9 cellular contexts compared by ENCODE assay signal in genomic region chr10:112792487-112793196, GRCh38.
DNase-seq lines count a peak whose midpoint lies in the region; ATAC-seq and TF ChIP-seq lines count a peak whose summit lies in the region.
"Had no signal": no experiment of that assay in that cellular context is flagged by ENCODE, and none has a peak within 500 bp of the region (broad histone marks: within the 10 kb centered on the region; RNA-seq: fewer than 3 reads in every experiment).

No MANE protein-coding gene starts in this region.

- H3K4me1 ChIP-seq in esophagus squamous epithelium, result peaks cover 5 to 43% (median 12%) of the 10 kb centered on the region in 3 donors
- peaks cover 32% of the 10 kb centered on the region for H3K4me1 ChIP-seq in neural progenitor cell

- H3K36me3 ChIP-seq in esophagus squamous epithelium (no peaks in the 10 kb centered on the region), neural progenitor cell (no peaks in the 10 kb centered on the region)

- no peak for TF ChIP-seq POLR2A in esophagus squamous epithelium (IDR thresholded peaks at IDR 0.05)

- H3K27me3 ChIP-seq in esophagus squamous epithelium (no peaks in the 10 kb centered on the region), neural progenitor cell (no peaks in the 10 kb centered on the region)

- peak overlapping the region; percentile 18 to 76 (median 48) for H3K27ac ChIP-seq in esophagus squamous epithelium
- H3K27ac ChIP-seq in neural progenitor cell, result no peak overlapping the region

- ATAC-seq in activated CD8-positive, alpha-beta T cell treated with anti-CD3 and anti-CD28 coated beads for 36 hours, result no peak

- POLR2A ChIA-PET in activated CD4-positive, alpha-beta T cell treated with anti-CD3 and anti-CD28 coated beads, Interleukin-2, amount 10 ng/mL, durations not matched to agents 7 days and 5 days (lab: Charles Lee), result no interaction called here
- POLR2A ChIA-PET in activated CD8-positive, alpha-beta T cell treated with anti-CD3 and anti-CD28 coated beads for 36 hours (lab: Charles Lee), result no interaction called here

- no peaks in the 10 kb centered on the region for H3K79me2 ChIP-seq in neural progenitor cell (ENCODE audit: low read depth)

- H3K9ac ChIP-seq in neural progenitor cell, result no peak overlapping the region

- peaks cover 14% of the 10 kb centered on the region for H3F3A ChIP-seq in neural progenitor cell (ENCODE audit: low read depth)

- TF ChIP-seq CTCF in esophagus squamous epithelium (IDR thresholded peaks at IDR 0.05) (no peak), neural progenitor cell (IDR thresholded peaks at IDR 0.05) (no peak)
- no peak for TF ChIP-seq CTCF in activated CD8-positive, alpha-beta T cell treated with anti-CD3 and anti-CD28 coated beads for 36 hours (IDR thresholded peaks at IDR 0.05)

- CTCF ChIA-PET in activated CD4-positive, alpha-beta T cell treated with anti-CD3 and anti-CD28 coated beads, Interleukin-2, amount 10 ng/mL, durations not matched to agents 7 days and 5 days (lab: Charles Lee), result no interaction called here
- CTCF ChIA-PET in activated CD8-positive, alpha-beta T cell treated with anti-CD3 and anti-CD28 coated beads for 36 hours (lab: Charles Lee), result no interaction called here

- H3K27ac Mint-ChIP-seq in neural progenitor cell, result peak overlapping the region; percentile 5
- H3K27ac Mint-ChIP-seq in activated CD4-positive, alpha-beta T cell treated with anti-CD3 and anti-CD28 coated beads, Interleukin-2, amount 10 ng/mL, durations not matched to agents 7 days and 5 days, result no peak overlapping the region
- H3K27ac Mint-ChIP-seq in activated CD8-positive, alpha-beta T cell treated with anti-CD3 and anti-CD28 coated beads for 36 hours, result no peak overlapping the region

- peaks cover 3% of the 10 kb centered on the region for H3K27me3 Mint-ChIP-seq in neural progenitor cell (ENCODE audit: insufficient read depth, low read depth)
- H3K27me3 Mint-ChIP-seq in activated CD4-positive, alpha-beta T cell treated with anti-CD3 and anti-CD28 coated beads, Interleukin-2, amount 10 ng/mL, durations not matched to agents 7 days and 5 days, result no peaks in the 10 kb centered on the region
- no peaks in the 10 kb centered on the region for H3K27me3 Mint-ChIP-seq in activated CD8-positive, alpha-beta T cell treated with anti-CD3 and anti-CD28 coated beads for 36 hours

- H3K4me1 Mint-ChIP-seq in neural progenitor cell, result peaks cover 35% of the 10 kb centered on the region
- no peaks in the 10 kb centered on the region for H3K4me1 Mint-ChIP-seq in activated CD4-positive, alpha-beta T cell treated with anti-CD3 and anti-CD28 coated beads, Interleukin-2, amount 10 ng/mL, durations not matched to agents 7 days and 5 days
- no peaks in the 10 kb centered on the region for H3K4me1 Mint-ChIP-seq in activated CD8-positive, alpha-beta T cell treated with anti-CD3 and anti-CD28 coated beads for 36 hours (ENCODE audit: low read depth)

- H3K4me2 ChIP-seq in neural progenitor cell, result peak overlapping the region; percentile 15

- H3K4me3 ChIP-seq in esophagus squamous epithelium, result peak overlapping the region in 1 of 4 donors; percentile 1
- H3K4me3 ChIP-seq in neural progenitor cell, result no peak overlapping the region

- peaks cover 14% of the 10 kb centered on the region for H3K9me3 Mint-ChIP-seq in neural progenitor cell
- peaks cover 4% of the 10 kb centered on the region for H3K9me3 Mint-ChIP-seq in activated CD4-positive, alpha-beta T cell treated with anti-CD3 and anti-CD28 coated beads, Interleukin-2, amount 10 ng/mL, durations not matched to agents 7 days and 5 days
- peaks cover 10% of the 10 kb centered on the region for H3K9me3 Mint-ChIP-seq in activated CD8-positive, alpha-beta T cell treated with anti-CD3 and anti-CD28 coated beads for 36 hours

- no peak overlapping the region for H3K4me3 Mint-ChIP-seq in neural progenitor cell
- H3K4me3 Mint-ChIP-seq in activated CD4-positive, alpha-beta T cell treated with anti-CD3 and anti-CD28 coated beads, Interleukin-2, amount 10 ng/mL, durations not matched to agents 7 days and 5 days, result no peak overlapping the region
- H3K4me3 Mint-ChIP-seq in activated CD8-positive, alpha-beta T cell treated with anti-CD3 and anti-CD28 coated beads for 36 hours, result no peak overlapping the region

- H3K36me3 Mint-ChIP-seq in neural progenitor cell, result no peaks in the 10 kb centered on the region
- H3K36me3 Mint-ChIP-seq in activated CD4-positive, alpha-beta T cell treated with anti-CD3 and anti-CD28 coated beads, Interleukin-2, amount 10 ng/mL, durations not matched to agents 7 days and 5 days (ENCODE audit: low read depth), result no peaks in the 10 kb centered on the region
- H3K36me3 Mint-ChIP-seq in activated CD8-positive, alpha-beta T cell treated with anti-CD3 and anti-CD28 coated beads for 36 hours (ENCODE audit: low read depth), result peaks cover 11% of the 10 kb centered on the region

- H2AFZ ChIP-seq in neural progenitor cell (replicated peaks), result no peak overlapping the region

- peaks cover 12% of the 10 kb centered on the region for H4K20me1 ChIP-seq in neural progenitor cell (ENCODE audit: low read depth)

- 66 to 70% methylated on average over 11 to 12 of the region's 14 CpGs for WGBS in esophagus squamous epithelium, 2 donors

- peak; percentile 27 for DNase-seq in AG08396 (ENCODE audit: low spot score)
- peak; percentile 41 for DNase-seq in NCI-H2171 treated with DMSO at 0.1 percent for 48 hours (lab: John Stamatoyannopoulos, UW)
- no peak for DNase-seq in esophagus squamous epithelium (lab: John Stamatoyannopoulos, UW)
- peak; percentile 58 for DNase-seq in neural progenitor cell (ENCODE audit: low spot score)
- DNase-seq in activated CD4-positive, alpha-beta T cell treated with anti-CD3 and anti-CD28 coated beads, Interleukin-2, amount 10 ng/mL, durations not matched to agents 7 days and 5 days, result no peak
- DNase-seq in activated T-cell treated with anti-CD3 and anti-CD28 coated beads, Interleukin-2, amount 50 U/mL, for 1 hour, result no peak
- DNase-seq in activated CD8-positive, alpha-beta T cell treated with anti-CD3 and anti-CD28 coated beads for 36 hours, result no peak
- no peak for DNase-seq in GM19238 (ENCODE audit: insufficient read length, low spot score)
- DNase-seq: NCI-H187 treated with DMSO at 0.1 percent for 48 hours had no signal

- H3K9me3 ChIP-seq in esophagus squamous epithelium, result no peaks in the 10 kb centered on the region
- H3K9me3 ChIP-seq in neural progenitor cell (ENCODE audit: low read depth), result no peaks in the 10 kb centered on the region

- intact Hi-C loops in esophagus squamous epithelium (cut with DNase I), result no loop called here
- intact Hi-C loops in activated CD8-positive, alpha-beta T cell treated with anti-CD3 and anti-CD28 coated beads for 36 hours (cut with micrococcal nuclease), result no loop called here

Comparison
In these comparisons a context has a peak if more than half of its experiments do, and no peak if none do; other contexts are left out.
1. DNase-seq: peak in AG08396 (single experiment), NCI-H2171 treated with DMSO at 0.1 percent for 48 hours (single experiment) and neural progenitor cell (single experiment); none in esophagus squamous epithelium (single experiment), activated CD4-positive, alpha-beta T cell treated with anti-CD3 and anti-CD28 coated beads, Interleukin-2, amount 10 ng/mL, durations not matched to agents 7 days and 5 days (single experiment), activated T-cell treated with anti-CD3 and anti-CD28 coated beads, Interleukin-2, amount 50 U/mL, for 1 hour (single experiment), activated CD8-positive, alpha-beta T cell treated with anti-CD3 and anti-CD28 coated beads for 36 hours (single experiment) and GM19238 (single experiment).